Comparison of ENCODE assay signal across 34 cellular contexts in the genomic region with DNA sequence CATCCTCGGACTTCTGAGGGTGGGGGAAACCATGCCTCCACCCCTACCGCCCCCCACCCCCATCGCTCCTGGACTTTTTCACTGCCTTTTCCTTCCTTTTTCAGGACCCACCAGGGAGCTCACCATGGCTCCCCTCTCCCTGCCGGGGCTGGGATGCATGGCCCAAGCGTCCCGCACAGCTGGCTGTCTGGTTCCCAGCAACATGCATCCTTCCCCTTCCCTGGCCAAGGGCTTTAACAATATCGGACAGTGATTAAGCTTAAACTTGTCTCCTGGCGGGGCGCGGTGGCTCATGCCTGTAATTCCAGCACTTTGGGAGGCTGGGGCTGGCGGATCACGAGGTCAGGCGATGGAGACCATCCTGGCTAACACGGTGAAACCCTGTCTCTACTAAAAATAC. TPM values are rescaled to one million over a fixed set of nuclear protein-coding genes. Genes with fewer than 3 reads are reported as not detected.
"Had no signal": no experiment of that assay in that cellular context is flagged by ENCODE, and none has a peak within 500 bp of the region (broad histone marks: within the 10 kb centered on the region; RNA-seq: fewer than 3 reads in every experiment).

No MANE protein-coding gene starts in this region.

- H3K4me2 ChIP-seq: neural progenitor cell, smooth muscle cell had no signal

- H3K36me3 Mint-ChIP-seq: neural progenitor cell had no signal

- H3K27ac Mint-ChIP-seq: mesothelial cell of epicardium; naive B cell; natural killer cell treated with Interleukin-12 subunit alpha and Interleukin-12 subunit beta and Interleukin-15 and Interleukin-18, amount 100 ng/mL, for 72 hours; neural progenitor cell; stimulated activated naive CD8-positive, alpha-beta T cell treated with anti-CD3 and anti-CD28 coated beads, Interleukin-15, amount 100 ng/mL, for 72 hours had no signal

- DNase-seq: dermis blood vessel endothelial cell; effector memory CD4-positive, alpha-beta T cell; foreskin keratinocyte; glutamatergic neuron; heart right ventricle; hippocampal formation; left cardiac atrium; left lung; mesenchymal stem cell; mucosa of descending colon; naive B cell; nucleus accumbens; stimulated activated CD4-positive, alpha-beta T cell treated with anti-CD3 and anti-CD28 coated beads, Interleukin-12 subunit alpha, Interleukin-12 subunit beta, amount 100 ng/mL, for 4 hours; stimulated activated CD4-positive, alpha-beta T cell treated with anti-CD3 and anti-CD28 coated beads, Interleukin-1b, Interleukin-23, amount 100 ng/mL, for 48 hours; stimulated activated CD4-positive, alpha-beta T cell treated with anti-CD3 and anti-CD28 coated beads, Interleukin-4, amount 100 ng/mL, for 1 hour; stimulated activated CD8-positive, alpha-beta memory T cell treated with anti-CD3 and anti-CD28 coated beads, Interleukin-4, amount 100 ng/mL, for 48 hours; stimulated activated naive CD4-positive, alpha-beta T cell; stimulated activated naive CD8-positive, alpha-beta T cell treated with anti-CD3 and anti-CD28 coated beads, Interleukin-15, amount 100 ng/mL, for 72 hours; thyroid gland had no signal

- H3K4me1 ChIP-seq: esophagus muscularis mucosa, foreskin keratinocyte, heart right ventricle, left lung, prostate gland, right atrium auricular region, suprapubic skin, thyroid gland, vagina had no signal

- H3K9ac ChIP-seq: neural progenitor cell had no signal

- H3K4me3 ChIP-seq: esophagus muscularis mucosa, heart right ventricle, left lung, mucosa of descending colon, neural progenitor cell, prostate gland, right atrium auricular region, smooth muscle cell, suprapubic skin, thyroid gland, vagina had no signal

- H3K9me3 Mint-ChIP-seq: natural killer cell treated with Interleukin-12 subunit alpha and Interleukin-12 subunit beta and Interleukin-15 and Interleukin-18, amount 100 ng/mL, for 72 hours had no signal

- H3K4me3 Mint-ChIP-seq: mesothelial cell of epicardium; naive B cell; natural killer cell treated with Interleukin-12 subunit alpha and Interleukin-12 subunit beta and Interleukin-15 and Interleukin-18, amount 100 ng/mL, for 72 hours; neural progenitor cell; stimulated activated naive CD8-positive, alpha-beta T cell treated with anti-CD3 and anti-CD28 coated beads, Interleukin-15, amount 100 ng/mL, for 72 hours had no signal

- H3K4me1 Mint-ChIP-seq: mesothelial cell of epicardium; naive B cell; stimulated activated naive CD8-positive, alpha-beta T cell treated with anti-CD3 and anti-CD28 coated beads, Interleukin-15, amount 100 ng/mL, for 72 hours had no signal

- ATAC-seq: foreskin keratinocyte; heart right ventricle; left cardiac atrium; left lung; mucosa of descending colon; natural killer cell treated with Interleukin-12 subunit alpha and Interleukin-12 subunit beta and Interleukin-15 and Interleukin-18, amount 100 ng/mL, for 72 hours; sciatic nerve; stimulated activated naive CD8-positive, alpha-beta T cell treated with anti-CD3 and anti-CD28 coated beads, Interleukin-15, amount 100 ng/mL, for 72 hours had no signal

- H3K27me3 ChIP-seq: esophagus muscularis mucosa, heart right ventricle, neural progenitor cell, right atrium auricular region, suprapubic skin, thyroid gland, vagina had no signal

- H3K9me3 ChIP-seq: left lung, mucosa of descending colon, prostate gland, right atrium auricular region, thyroid gland, vagina had no signal

- H3K36me3 ChIP-seq: esophagus muscularis mucosa, heart right ventricle, left lung, neural progenitor cell, prostate gland, right atrium auricular region, suprapubic skin, thyroid gland, vagina had no signal

- H3K27ac ChIP-seq: esophagus muscularis mucosa, foreskin keratinocyte, heart right ventricle, left lung, neural progenitor cell, prostate gland, right atrium auricular region, suprapubic skin, thyroid gland, vagina had no signal

RNA-seq across cellular contexts. Expression of gene MRO, which starts 44.1 kb away (rescaled TPM):
- total RNA-seq: endothelial cell of umbilical vein; epithelial cell of proximal tubule; foreskin keratinocyte; kidney epithelial cell; lung microvascular endothelial cell; natural killer cell treated with Interleukin-12 subunit alpha and Interleukin-12 subunit beta and Interleukin-15 and Interleukin-18, amount 100 ng/mL, for 72 hours; osteocyte; smooth muscle cell; vagina had no signal
- polyA plus RNA-seq: endothelial cell of umbilical vein, foreskin keratinocyte, smooth muscle cell had no signal
